9 cellular contexts compared by ENCODE assay signal in genomic region chr6:157954150-157955117, GRCh38. TPM values are rescaled to one million over a fixed set of nuclear protein-coding genes. Genes with fewer than 3 reads are reported as not detected.
DNase-seq lines count a peak whose midpoint lies in the region; ATAC-seq and TF ChIP-seq lines count a peak whose summit lies in the region.
"Had no signal": no experiment of that assay in that cellular context is flagged by ENCODE, and none has a peak within 500 bp of the region (broad histone marks: within the 10 kb centered on the region; RNA-seq: fewer than 3 reads in every experiment).

No MANE protein-coding gene starts in this region.

- H3K27ac ChIP-seq in esophagus squamous epithelium, result peak overlapping the region in 3 of 4 donors; percentile 4 to 52 (median 49)
- no peak overlapping the region for H3K27ac ChIP-seq in osteoblast (ENCODE audit: low read depth, low read length)

- H3K4me3 ChIP-seq in esophagus squamous epithelium (peak overlapping the region; percentile 17 to 55 (median 30)), osteoblast (ENCODE audit: insufficient read depth, low read length) (peak overlapping the region; percentile 47)

- peak overlapping the region; percentile 34 for H2AFZ ChIP-seq in osteoblast (ENCODE audit: low read length)

- no peak for TF ChIP-seq CTCF in esophagus squamous epithelium (IDR thresholded peaks at IDR 0.05)
- no peak for TF ChIP-seq CTCF in osteoblast (IDR thresholded peaks at IDR 0.05; ENCODE audit: extremely low read depth, low read depth, low read length)

- H3K9me3 ChIP-seq in esophagus squamous epithelium (peaks cover 0 to 27% (median 15%) of the 10 kb centered on the region in 3 donors), osteoblast (ENCODE audit: low read depth, low read length) (peaks cover 3% of the 10 kb centered on the region)

- DNase-seq in COLO668 (lab: John Stamatoyannopoulos, UW; ENCODE audit: unreplicated experiment) (peak; percentile 83), NCI-H526 (lab: John Stamatoyannopoulos, UW) (peak; percentile 82 to 88), esophagus squamous epithelium (lab: John Stamatoyannopoulos, UW) (no peak), osteoblast (ENCODE audit: insufficient read length, low spot score, missing footprints) (no peak), NCI-H524 treated with DMSO at 0.1 percent for 48 hours (lab: John Stamatoyannopoulos, UW) (no peak), NCI-H446 treated with DMSO at 0.1 percent for 48 hours (lab: John Stamatoyannopoulos, UW) (no peak)
- DNase-seq: islet precursor cell had no signal

- ATAC-seq in GM21717 (IDR thresholded peaks at IDR 0.05; ENCODE audit: unreplicated experiment), result no peak
- ATAC-seq in HG03571 (IDR thresholded peaks at IDR 0.05; ENCODE audit: unreplicated experiment), result no peak

- intact Hi-C loops in esophagus squamous epithelium (cut with DNase I), result no loop called here

- H3K36me3 ChIP-seq in esophagus squamous epithelium (no peaks in the 10 kb centered on the region), osteoblast (ENCODE audit: insufficient read depth, low read length) (no peaks in the 10 kb centered on the region)

- peak overlapping the region; percentile 67 for H3K4me2 ChIP-seq in osteoblast (ENCODE audit: insufficient read depth, low read length)

- H3K4me1 ChIP-seq in esophagus squamous epithelium, result peaks cover 0 to 17% (median 6%) of the 10 kb centered on the region in 3 donors
- peaks cover 8% of the 10 kb centered on the region for H3K4me1 ChIP-seq in osteoblast (ENCODE audit: insufficient read depth, low read length)

- no peak for TF ChIP-seq POLR2A in esophagus squamous epithelium (IDR thresholded peaks at IDR 0.05)

- H3K79me2 ChIP-seq in osteoblast (ENCODE audit: insufficient read depth, low read length), result no peaks in the 10 kb centered on the region

- no peaks in the 10 kb centered on the region for H3K27me3 ChIP-seq in esophagus squamous epithelium
- H3K27me3 ChIP-seq in osteoblast (ENCODE audit: insufficient read depth, low read length), result no peaks in the 10 kb centered on the region

- 32 to 49% methylated on average over 27 to 29 of the region's 34 CpGs for WGBS in esophagus squamous epithelium, 2 donors

- no peaks in the 10 kb centered on the region for H4K20me1 ChIP-seq in osteoblast (ENCODE audit: insufficient read depth, low read length)

RNA-seq across cellular contexts. Expression of gene SYNJ2, which starts 27.2 kb away (rescaled TPM):
- total RNA-seq in esophagus squamous epithelium, result 10 to 100 TPM in 2 of 4 donors, 1 to 10 TPM in 2; 6.6 to 15.6 (median 9.8) TPM
- 91.6 and 94.8 TPM in 2 replicates for total RNA-seq in osteoblast

Comparison
In these comparisons a context has a peak if more than half of its experiments do, and no peak if none do; other contexts are left out.
1. DNase-seq: peak in COLO668 (single experiment) and NCI-H526 (2 of 2); none in esophagus squamous epithelium (single experiment), osteoblast (single experiment), NCI-H524 treated with DMSO at 0.1 percent for 48 hours (single experiment) and NCI-H446 treated with DMSO at 0.1 percent for 48 hours (single experiment).